Comparison of ENCODE assay signal across 19 cellular contexts in the genomic region with DNA sequence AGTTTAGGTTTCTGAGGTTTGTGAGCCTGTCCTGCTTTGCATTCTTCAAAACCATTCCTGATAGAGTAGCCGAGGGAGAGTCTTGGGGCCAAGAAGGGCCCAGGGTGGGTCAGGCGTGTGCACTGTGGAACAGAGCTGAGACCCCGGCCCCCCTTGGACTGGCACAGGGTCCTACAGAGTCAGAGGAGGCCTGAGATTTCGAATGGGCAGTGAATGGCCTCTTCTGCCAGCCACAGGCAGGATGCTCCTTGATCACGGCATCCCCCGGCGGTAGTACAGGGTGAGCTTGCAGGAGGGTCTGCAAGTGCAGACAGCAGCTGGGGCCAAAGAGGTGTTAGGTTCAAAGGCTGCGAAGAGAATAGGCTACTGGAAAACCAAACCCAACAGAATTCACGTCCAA.
"Had no signal": no experiment of that assay in that cellular context is flagged by ENCODE, and none has a peak within 500 bp of the region (broad histone marks: within the 10 kb centered on the region; RNA-seq: fewer than 3 reads in every experiment).

No MANE protein-coding gene starts in this region.

- H3K4me3 Mint-ChIP-seq: type B pancreatic cell had no signal

- H3K9me3 Mint-ChIP-seq: type B pancreatic cell had no signal

- H3K27ac ChIP-seq: esophagus squamous epithelium, hepatocyte, neutrophil, suprapubic skin had no signal

- H3K27me3 Mint-ChIP-seq: type B pancreatic cell had no signal

- DNase-seq: activated CD4-positive, CD25-positive, alpha-beta regulatory T cell treated with anti-CD3 and anti-CD28 coated beads, Interleukin-2, amount 50 U/mL, for 72 hours; activated CD8-positive, alpha-beta memory T cell treated with anti-CD3 and anti-CD28 coated beads, Interleukin-2, amount 50 U/mL, for 48 hours; activated naive CD4-positive, alpha-beta T cell; cortex of kidney; effector CD4-positive, alpha-beta T cell; esophagus squamous epithelium; islet precursor cell; posterior cingulate gyrus; retina; stimulated activated CD4-positive, alpha-beta T cell treated with anti-CD3 and anti-CD28 coated beads, Interleukin-4, amount 100 ng/mL, for 1 hour; stimulated activated naive CD4-positive, alpha-beta T cell treated with Interleukin-2 at 50 U/mL for 16 hours; T-helper 1 cell had no signal

- H3K27ac Mint-ChIP-seq: brain, type B pancreatic cell had no signal

- H2AFZ ChIP-seq: hepatocyte had no signal

- FAIRE-seq: endothelial cell of umbilical vein had no signal

- H3K9me3 ChIP-seq: esophagus squamous epithelium, neutrophil, suprapubic skin had no signal

- ATAC-seq: left lobe of liver had no signal

- H3K27me3 ChIP-seq: esophagus squamous epithelium, hepatocyte, neutrophil, suprapubic skin had no signal

- H3K4me2 ChIP-seq: hepatocyte had no signal

- H3K4me3 ChIP-seq: esophagus squamous epithelium, hepatocyte, suprapubic skin had no signal
